1 cellular context compared by ENCODE assay signal in the genomic region with DNA sequence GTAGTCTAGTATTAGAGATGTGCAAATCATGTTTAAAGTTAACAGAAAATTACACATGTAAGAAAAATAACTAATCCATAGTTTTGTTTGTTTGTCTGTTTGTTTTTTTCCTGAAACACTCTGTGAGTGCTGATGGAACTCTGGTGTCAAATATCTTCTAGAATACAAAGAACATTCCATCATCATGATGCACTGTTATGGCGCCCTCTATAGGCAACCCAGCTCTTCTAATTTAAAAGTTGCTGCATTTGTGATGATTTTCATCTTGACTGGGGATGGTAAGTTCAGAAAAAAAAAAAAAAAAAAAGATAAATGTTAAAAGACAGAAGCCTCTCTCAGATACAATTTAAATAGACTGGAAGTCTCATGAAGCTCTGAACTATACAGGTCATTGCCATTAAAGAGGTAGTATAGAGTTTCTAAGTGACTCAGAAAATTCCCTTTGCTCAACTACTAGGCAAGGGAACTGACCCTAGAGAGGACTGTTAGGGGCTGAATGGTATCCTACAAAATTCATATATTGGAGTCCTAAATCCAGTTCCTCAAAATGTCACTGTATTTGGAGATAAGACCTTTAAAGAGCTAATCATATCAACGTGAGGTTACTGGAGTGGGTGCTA.
TF ChIP-seq lines count a peak whose summit lies in the region.

No MANE protein-coding gene starts in this region.

TF ChIP-seq in liver, 16 proteins besides CTCF, POLR2A, EP300 and RAD21 (continued from another document):
- TF ChIP-seq ZBTB33 (IDR thresholded peaks at IDR 0.05) = no peak
- no peak for TF ChIP-seq TAF1 (conservative IDR thresholded peaks at IDR 0.05)
- no peak for TF ChIP-seq JUND (IDR thresholded peaks at IDR 0.05)
- no peak for TF ChIP-seq ATF3 (IDR thresholded peaks at IDR 0.05)
- no peak for TF ChIP-seq HNF4A (conservative IDR thresholded peaks at IDR 0.05)
- TF ChIP-seq HNF4G (IDR thresholded peaks at IDR 0.05) = no peak
- no peak for TF ChIP-seq FOXA1 (IDR thresholded peaks at IDR 0.05)
- no peak for TF ChIP-seq RXRA (IDR thresholded peaks at IDR 0.05)
TF ChIP-seq in liver: peak in this region for 0.
